In genomic region chr5:178204205-178205009, GRCh38 we compare ENCODE assay signal across 8 cellular contexts. TPM values are rescaled to one million over a fixed set of nuclear protein-coding genes. Genes with fewer than 3 reads are reported as not detected.
DNase-seq lines count a peak whose midpoint lies in the region; ATAC-seq and TF ChIP-seq lines count a peak whose summit lies in the region.

Gene HNRNPAB (plus strand): TSS chr5:178204533. CDS start chr5:178204838, 305 bp downstream.

- peak within 1 kb of the TSS; percentile 94 for H3K4me2 ChIP-seq in OCI-LY3 (ENCODE audit: low read length)

- H2AFZ ChIP-seq in OCI-LY3 (ENCODE audit: low read depth, low read length): peak within 1 kb of the TSS; percentile 85

- no peak for TF ChIP-seq CTCF in OCI-LY3 (IDR thresholded peaks at IDR 0.05; ENCODE audit: low read depth, low read length)

- DNase-seq in D341Med (ENCODE audit: low spot score): peak; percentile 98
- DNase-seq in HuH-7 (ENCODE audit: low spot score): peak; percentile 99
- peak; percentile 93 for DNase-seq in activated T-cell treated with anti-CD3 and anti-CD28 coated beads for 1 hour (ENCODE audit: low read depth)
- peak; percentile 99 for DNase-seq in epidermal melanocyte (ENCODE audit: insufficient read length, low spot score)
- DNase-seq in stimulated activated CD8-positive, alpha-beta memory T cell treated with anti-CD3 and anti-CD28 coated beads, Interleukin-4, amount 100 ng/mL, for 1 hour (ENCODE audit: low read depth in 2 of 2, low spot score in 1 of 2): peak; percentile 94 to 96

- peaks cover 15% of the 10 kb centered on the region for H3K4me1 ChIP-seq in OCI-LY3 (ENCODE audit: low read length)
- H3K4me1 ChIP-seq in mononuclear cell (ENCODE audit: insufficient read depth, low read length): peaks cover 47% of the 10 kb centered on the region

- H3K36me3 ChIP-seq in OCI-LY3 (replicated peaks; ENCODE audit: low read depth, low read length): peaks cover 39% of the 10 kb centered on the region

- peak within 1 kb of the TSS; percentile 64 for H3K27ac ChIP-seq in OCI-LY3 (ENCODE audit: low read length)

- ATAC-seq in GM21515 (IDR thresholded peaks at IDR 0.05; ENCODE audit: unreplicated experiment): peak; percentile 84

- H3K27me3 ChIP-seq in OCI-LY3 (ENCODE audit: low read depth, low read length) (no peaks in the 10 kb centered on the region), mononuclear cell (ENCODE audit: insufficient read depth, low read length) (no peaks in the 10 kb centered on the region)

- H4K20me1 ChIP-seq in OCI-LY3 (ENCODE audit: insufficient read depth, low read length): peaks cover 41% of the 10 kb centered on the region

- peaks cover 64% of the 10 kb centered on the region for H3K79me2 ChIP-seq in OCI-LY3 (ENCODE audit: low read length)

- H3K9ac ChIP-seq in OCI-LY3 (ENCODE audit: low read length): peak within 1 kb of the TSS; percentile 88

- H3K9me3 ChIP-seq in OCI-LY3 (ENCODE audit: insufficient read depth, low read length) (no peaks in the 10 kb centered on the region), mononuclear cell (ENCODE audit: low read depth, low read length) (no peaks in the 10 kb centered on the region)

- peak within 1 kb of the TSS; percentile 94 for H3K4me3 ChIP-seq in OCI-LY3 (ENCODE audit: low read length)
- peak within 1 kb of the TSS; percentile 84 for H3K4me3 ChIP-seq in mononuclear cell (ENCODE audit: low read length)

RNA-seq across cellular contexts. Expression of gene HNRNPAB, which starts in this region (rescaled TPM):
- total RNA-seq in mononuclear cell: 27.0 TPM

Comparison
In these comparisons a context has a peak if more than half of its experiments do, and no peak if none do; other contexts are left out.
1. Peak in every context shown above with its lines: DNase-seq, ATAC-seq, H3K4me3 ChIP-seq and H3K27ac ChIP-seq.